Comparison of ENCODE assay signal across 8 cellular contexts in genomic region chr1:161539731-161540561, GRCh38. TPM values are rescaled to one million over a fixed set of nuclear protein-coding genes. Genes with fewer than 3 reads are reported as not detected.
DNase-seq lines count a peak whose midpoint lies in the region; ATAC-seq and TF ChIP-seq lines count a peak whose summit lies in the region.
"Not testable (repeated sequence)": the region's sequence is repeated elsewhere in the genome, so short reads cannot be mapped to it uniquely, and the experiment has no call there.

No MANE protein-coding gene starts in this region.

- POLR2A ChIA-PET in PC-3 (lab: Charles Lee; ENCODE audit: unreplicated experiment), result interaction anchor here (0.6 kb wide), 1 partner anchor 24 kb away, joined by 3 read pairs; no protein-coding TSS in a partner anchor

- TSS peak; percentile 99 for BruUV-seq in PC-3 (replicated peaks; lab: Mats Ljungman, UMichigan)

- H3K9ac ChIP-seq in PC-3 (ENCODE audit: low read length) (peak overlapping the region; percentile 45), muscle layer of colon (ENCODE audit: low read length) (peak overlapping the region; percentile 65)

- H3K36me3 Mint-ChIP-seq in activated T-cell treated with anti-CD3 and anti-CD28 coated beads, Interleukin-2, amount 50 U/mL, for 24 hours (ENCODE audit: low read depth), result not testable (repeated sequence)

- H3K79me2 ChIP-seq in PC-3 (ENCODE audit: low read length), result not testable (repeated sequence)

- not testable (repeated sequence) for H3F3A ChIP-seq in PC-3 (ENCODE audit: low read length, unreplicated experiment)

- peaks cover 52% of the 10 kb centered on the region for H3K4me1 Mint-ChIP-seq in activated T-cell treated with anti-CD3 and anti-CD28 coated beads, Interleukin-2, amount 50 U/mL, for 24 hours (ENCODE audit: low read depth)

- peak overlapping the region; percentile 82 for H3K4me3 Mint-ChIP-seq in activated T-cell treated with anti-CD3 and anti-CD28 coated beads, Interleukin-2, amount 50 U/mL, for 24 hours

- 0 out of 2 replicates have a peak, but pooled peaks have one; percentile 13 for TF ChIP-seq CTCF in PC-3 (conservative IDR thresholded peaks at IDR 0.05; ENCODE audit: low read depth, low read length)

- not testable (repeated sequence) for H3K36me3 ChIP-seq in PC-3 (ENCODE audit: low read depth, low read length); muscle layer of colon (ENCODE audit: insufficient read depth, low read length)

- H3K9me2 ChIP-seq in PC-3 (replicated peaks; ENCODE audit: low read length), result not testable (repeated sequence)

- H3K27me3 ChIP-seq in PC-3 (ENCODE audit: low read length); muscle layer of colon (ENCODE audit: control insufficient read depth in 1 of 2, insufficient read depth in 2 of 2, low read length in 2 of 2): not testable (repeated sequence)

- peak overlapping the region; percentile 90 for H2AFZ ChIP-seq in PC-3 (ENCODE audit: low read length)

- H3K9me3 ChIP-seq in PC-3 (ENCODE audit: low read length); muscle layer of colon (ENCODE audit: low read length): not testable (repeated sequence)

- H3K4me2 ChIP-seq in PC-3 (ENCODE audit: low read length), result peak overlapping the region; percentile 77

- ATAC-seq in GM21447 (IDR thresholded peaks at IDR 0.05; ENCODE audit: unreplicated experiment) (peak; percentile 50), PC-3 (peak; percentile 86), esophagus mucosa (peak; percentile 83)

- peak overlapping the region; percentile 51 for H3K27ac ChIP-seq in PC-3 (ENCODE audit: low read length)
- H3K27ac ChIP-seq in muscle layer of colon (ENCODE audit: low read depth, low read length), result not testable (repeated sequence)

- H3K4me1 ChIP-seq in PC-3 (ENCODE audit: insufficient read depth, low read length); muscle layer of colon (ENCODE audit: insufficient read depth, low read length): not testable (repeated sequence)

- intact Hi-C loops in PC-3 (cut with micrococcal nuclease), result loop anchor here (10.0 kb wide), 1 partner anchor 145 kb away; no protein-coding TSS in a partner anchor

- not testable (repeated sequence) for H4K20me1 ChIP-seq in PC-3 (ENCODE audit: low read length)

- H3K4me3 ChIP-seq in PC-3 (ENCODE audit: low read length) (peak overlapping the region; percentile 75), muscle layer of colon (ENCODE audit: low read depth in 1 of 2, low read length in 2 of 2) (peak overlapping the region; percentile 45 to 94)

- H3K9me3 Mint-ChIP-seq in activated T-cell treated with anti-CD3 and anti-CD28 coated beads, Interleukin-2, amount 50 U/mL, for 24 hours, result not testable (repeated sequence)

- DNase-seq in D341Med (ENCODE audit: low spot score), result peak; percentile 71
- DNase-seq in HUDEP-2 (lab: John Stamatoyannopoulos, UW; ENCODE audit: unreplicated experiment in 76 of 76), result peak in 75 of 76 experiments; percentile 40 to 99 (median 90)
- peak; percentile 99 for DNase-seq in PC-3
- DNase-seq in activated T-cell treated with anti-CD3 and anti-CD28 coated beads, Interleukin-2, amount 50 U/mL, for 24 hours, result peak; percentile 97
- peak; percentile 83 for DNase-seq in stimulated activated CD8-positive, alpha-beta memory T cell treated with anti-CD3 and anti-CD28 coated beads, Interleukin-4, amount 100 ng/mL, for 24 hours (ENCODE audit: low read depth)

- H3K27me3 Mint-ChIP-seq in activated T-cell treated with anti-CD3 and anti-CD28 coated beads, Interleukin-2, amount 50 U/mL, for 24 hours, result not testable (repeated sequence)

- peak overlapping the region; percentile 91 for H3K27ac Mint-ChIP-seq in activated T-cell treated with anti-CD3 and anti-CD28 coated beads, Interleukin-2, amount 50 U/mL, for 24 hours

- CTCF ChIA-PET in PC-3 (lab: Charles Lee), result interaction anchor here (0.7 kb wide), 1 partner anchor 199 kb away, joined by 4 read pairs; no protein-coding TSS in a partner anchor

RNA-seq across cellular contexts. Expression of gene FCGR3A, which starts 9.7 kb away (rescaled TPM):
- total RNA-seq in PC-3 (2014; rRNA removed) (not detected in 2 replicates), esophagus mucosa (1.00 TPM)

RNA-seq across cellular contexts. Expression of gene HSPA6, which starts 15.6 kb away (rescaled TPM):
- 3.8 and 4.3 TPM in 2 replicates for total RNA-seq in PC-3 (2014; rRNA removed)
- total RNA-seq in esophagus mucosa, result 1.4 TPM

RNA-seq across cellular contexts. Expression of gene FCGR2A, which starts 34.7 kb away (rescaled TPM):
- total RNA-seq in PC-3 (2014; rRNA removed) (0.73 and 0.98 TPM in 2 replicates), esophagus mucosa (3.1 TPM)
